23 cellular contexts compared by ENCODE assay signal in the genomic region with DNA sequence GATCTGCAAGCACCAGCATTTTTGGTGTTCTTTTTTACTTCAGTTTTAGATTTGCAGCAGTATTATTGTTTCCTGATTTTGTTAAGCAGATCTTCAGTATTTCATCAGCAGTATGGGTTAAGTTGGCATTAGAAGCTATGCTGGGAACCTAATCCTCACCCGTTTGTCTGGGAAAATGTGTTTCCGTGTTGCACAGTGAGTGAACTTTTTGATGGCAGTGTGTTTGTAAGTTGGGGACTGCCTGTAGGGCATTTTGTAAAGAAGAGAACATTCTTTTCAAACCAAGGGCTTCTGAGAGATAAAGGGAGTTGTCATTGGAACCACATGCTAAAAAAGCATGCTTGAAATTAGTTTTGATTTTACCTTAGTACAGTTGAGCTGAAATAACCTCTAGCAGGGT. TPM values are rescaled to one million over a fixed set of nuclear protein-coding genes. Genes with fewer than 3 reads are reported as not detected.
DNase-seq lines count a peak whose midpoint lies in the region; ATAC-seq, FAIRE-seq and TF ChIP-seq lines count a peak whose summit lies in the region.
"Had no signal": no experiment of that assay in that cellular context is flagged by ENCODE, and none has a peak within 500 bp of the region (broad histone marks: within the 10 kb centered on the region; RNA-seq: fewer than 3 reads in every experiment).

No MANE protein-coding gene starts in this region.

- no peak overlapping the region for H3K9ac ChIP-seq in SK-N-MC (ENCODE audit: insufficient read length)
- no peak overlapping the region for H3K9ac ChIP-seq in endothelial cell of umbilical vein (replicated peaks; ENCODE audit: extremely low read depth, insufficient read depth, low read length)

- POLR2A ChIA-PET in endothelial cell of umbilical vein (lab: Charles Lee): no interaction called here
- POLR2A ChIA-PET in naive thymus-derived CD4-positive, alpha-beta T cell (lab: Charles Lee): no interaction called here

- peaks cover 29% of the 10 kb centered on the region for H3K36me3 Mint-ChIP-seq in activated T-cell treated with anti-CD3 and anti-CD28 coated beads, Interleukin-2, amount 50 U/mL, for 24 hours (ENCODE audit: low read depth)
- peaks cover 22 to 36% of the 10 kb centered on the region in 2 donors for H3K36me3 Mint-ChIP-seq in stimulated activated naive B cell treated with anti-CD40 and anti-IgM and Interleukin-4, amounts not matched to agents 10 μg/mL and 1 μg/mL and 100 μg/mL, for 72 hours
- peaks cover 0 to 5% (median 0%) of the 10 kb centered on the region in 5 donors for H3K36me3 Mint-ChIP-seq in naive thymus-derived CD4-positive, alpha-beta T cell
- H3K36me3 Mint-ChIP-seq: CD8-positive, alpha-beta memory T cell had no signal

- dilution Hi-C loops in endothelial cell of umbilical vein (cut with MboI; ENCODE audit: extremely low pct_ligation_motif_present, low sequenced_read_pairs): no loop called here

- H3K27ac ChIP-seq in SK-N-MC: peak overlapping the region; percentile 87
- H3K27ac ChIP-seq in endothelial cell of umbilical vein (ENCODE audit: insufficient read depth, low read depth, low read length): no peak overlapping the region
- H3K27ac ChIP-seq in naive thymus-derived CD4-positive, alpha-beta T cell (ENCODE audit: low read depth, low read length): no peak overlapping the region
- H3K27ac ChIP-seq: 22Rv1, C4-2B had no signal

- FAIRE-seq in endothelial cell of umbilical vein (lab: Jason Lieb, UNC): peak; percentile 4
- FAIRE-seq: HepG2, K562 had no signal

- H3K4me1 ChIP-seq in endothelial cell of umbilical vein (ENCODE audit: control insufficient read depth, extremely low read depth, insufficient read depth, low read length): no peaks in the 10 kb centered on the region
- no peaks in the 10 kb centered on the region for H3K4me1 ChIP-seq in naive thymus-derived CD4-positive, alpha-beta T cell (ENCODE audit: control insufficient read depth in 2 of 2, insufficient read depth in 2 of 2, low read length in 2 of 2)

- no peak for TF ChIP-seq CTCF in endothelial cell of umbilical vein (IDR thresholded peaks at IDR 0.05; ENCODE audit: extremely low read depth in 1 of 2, insufficient read depth in 1 of 2, low read depth in 1 of 2, low read length in 2 of 2)

- no peak overlapping the region for H3K4me3 Mint-ChIP-seq in activated T-cell treated with anti-CD3 and anti-CD28 coated beads, Interleukin-2, amount 50 U/mL, for 24 hours
- no peak overlapping the region for H3K4me3 Mint-ChIP-seq in stimulated activated naive B cell treated with anti-CD40 and anti-IgM and Interleukin-4, amounts not matched to agents 10 μg/mL and 1 μg/mL and 100 μg/mL, for 72 hours
- no peak overlapping the region for H3K4me3 Mint-ChIP-seq in naive thymus-derived CD4-positive, alpha-beta T cell
- H3K4me3 Mint-ChIP-seq: CD8-positive, alpha-beta memory T cell had no signal

- H3K9me3 ChIP-seq in SK-N-MC (ENCODE audit: low read depth, low read length) (peaks cover 2% of the 10 kb centered on the region; the same call in 1 of the 2 replicates), endothelial cell of umbilical vein (replicated peaks; ENCODE audit: control insufficient read depth, insufficient read depth, low read length) (no peaks in the 10 kb centered on the region)
- H3K9me3 ChIP-seq in naive thymus-derived CD4-positive, alpha-beta T cell (ENCODE audit: control insufficient read depth in 2 of 3, low read length in 3 of 3): no peaks in the 10 kb centered on the region

- no peak overlapping the region for H2AFZ ChIP-seq in endothelial cell of umbilical vein (ENCODE audit: low read depth, low read length)

- H3K4me3 ChIP-seq in SK-N-MC: peak overlapping the region; percentile 40
- H3K4me3 ChIP-seq in endothelial cell of umbilical vein (replicated peaks in 1 of 3; ENCODE audit: insufficient read depth in 1 of 3, low read depth in 1 of 3, low read length in 3 of 3): no peak overlapping the region
- H3K4me3 ChIP-seq in naive thymus-derived CD4-positive, alpha-beta T cell (ENCODE audit: low read length): no peak overlapping the region
- H3K4me3 ChIP-seq: K562 had no signal

- no peaks in the 10 kb centered on the region for H3K9me1 ChIP-seq in endothelial cell of umbilical vein (replicated peaks; ENCODE audit: control insufficient read depth, extremely low read depth, insufficient read depth, low read length)

- intact Hi-C loops in endothelial cell of umbilical vein (cut with micrococcal nuclease): no loop called here
- intact Hi-C loops in naive thymus-derived CD4-positive, alpha-beta T cell (cut with micrococcal nuclease): no loop called here

- H3K27me3 ChIP-seq in endothelial cell of umbilical vein (ENCODE audit: control insufficient read depth in 2 of 2, insufficient read depth in 2 of 2, low read length in 2 of 2): no peaks in the 10 kb centered on the region
- no peaks in the 10 kb centered on the region for H3K27me3 ChIP-seq in naive thymus-derived CD4-positive, alpha-beta T cell (ENCODE audit: control insufficient read depth in 2 of 2, insufficient read depth in 2 of 2, low read length in 2 of 2)

- peak overlapping the region; percentile 19 for H3K27ac Mint-ChIP-seq in activated T-cell treated with anti-CD3 and anti-CD28 coated beads, Interleukin-2, amount 50 U/mL, for 24 hours
- H3K27ac Mint-ChIP-seq in stimulated activated naive B cell treated with anti-CD40 and anti-IgM and Interleukin-4, amounts not matched to agents 10 μg/mL and 1 μg/mL and 100 μg/mL, for 72 hours: no peak overlapping the region
- H3K27ac Mint-ChIP-seq in naive thymus-derived CD4-positive, alpha-beta T cell: no peak overlapping the region
- H3K27ac Mint-ChIP-seq: CD8-positive, alpha-beta memory T cell had no signal

- no peaks in the 10 kb centered on the region for H3K9me3 Mint-ChIP-seq in activated T-cell treated with anti-CD3 and anti-CD28 coated beads, Interleukin-2, amount 50 U/mL, for 24 hours
- peaks cover 0 to 5% of the 10 kb centered on the region in 2 donors for H3K9me3 Mint-ChIP-seq in stimulated activated naive B cell treated with anti-CD40 and anti-IgM and Interleukin-4, amounts not matched to agents 10 μg/mL and 1 μg/mL and 100 μg/mL, for 72 hours
- H3K9me3 Mint-ChIP-seq in naive thymus-derived CD4-positive, alpha-beta T cell: no peaks in the 10 kb centered on the region
- H3K9me3 Mint-ChIP-seq: CD8-positive, alpha-beta memory T cell had no signal

- CTCF ChIA-PET in endothelial cell of umbilical vein (lab: Charles Lee): interaction anchor here (1.1 kb wide), 1 partner anchor 24 kb away, joined by 3 read pairs; no protein-coding TSS in a partner anchor
- CTCF ChIA-PET in naive thymus-derived CD4-positive, alpha-beta T cell (lab: Charles Lee): no interaction called here

- peaks cover 96% of the 10 kb centered on the region for H3K79me2 ChIP-seq in endothelial cell of umbilical vein (ENCODE audit: control insufficient read depth, insufficient read depth, low read length)

- H3K36me3 ChIP-seq in SK-N-MC (ENCODE audit: insufficient read depth, low read length) (peaks cover 22% of the 10 kb centered on the region), endothelial cell of umbilical vein (ENCODE audit: control insufficient read depth in 2 of 2, extremely low read depth in 1 of 2, insufficient read depth in 2 of 2, low read length in 2 of 2) (no peaks in the 10 kb centered on the region)
- no peaks in the 10 kb centered on the region for H3K36me3 ChIP-seq in naive thymus-derived CD4-positive, alpha-beta T cell (ENCODE audit: control insufficient read depth in 2 of 3, insufficient read depth in 3 of 3, low read length in 3 of 3)

- H4K20me1 ChIP-seq in endothelial cell of umbilical vein (replicated peaks; ENCODE audit: control insufficient read depth, extremely low read depth, insufficient read depth, low read length): no peaks in the 10 kb centered on the region

- ATAC-seq in stimulated activated naive B cell treated with anti-CD40 and anti-IgM and Interleukin-4, amounts not matched to agents 10 μg/mL and 1 μg/mL and 100 μg/mL, for 72 hours (replicated peaks): no peak
- ATAC-seq in naive thymus-derived CD4-positive, alpha-beta T cell: no peak
- ATAC-seq: HepG2, K562 had no signal

- no TSS peak for BruUV-seq in endothelial cell of umbilical vein (replicated peaks; lab: Mats Ljungman, UMichigan)

- H3K27me3 Mint-ChIP-seq in activated T-cell treated with anti-CD3 and anti-CD28 coated beads, Interleukin-2, amount 50 U/mL, for 24 hours: no peaks in the 10 kb centered on the region
- H3K27me3 Mint-ChIP-seq in stimulated activated naive B cell treated with anti-CD40 and anti-IgM and Interleukin-4, amounts not matched to agents 10 μg/mL and 1 μg/mL and 100 μg/mL, for 72 hours: no peaks in the 10 kb centered on the region
- H3K27me3 Mint-ChIP-seq in naive thymus-derived CD4-positive, alpha-beta T cell: no peaks in the 10 kb centered on the region
- H3K27me3 Mint-ChIP-seq: CD8-positive, alpha-beta memory T cell had no signal

- DNase-seq in activated T-cell treated with anti-CD3 and anti-CD28 coated beads, Interleukin-2, amount 50 U/mL, for 24 hours: no peak
- DNase-seq in activated T-cell treated with anti-CD3 and anti-CD28 coated beads for 4 hours: no peak
- DNase-seq in SK-N-MC (ENCODE audit: low read depth, low spot score): peak; percentile 30
- DNase-seq in endothelial cell of umbilical vein (ENCODE audit: low read depth, low spot score): no peak
- DNase-seq in stimulated activated naive B cell treated with anti-CD40 and anti-IgM and Interleukin-4, amounts not matched to agents 10 μg/mL and 1 μg/mL and 100 μg/mL, for 72 hours: no peak
- DNase-seq in naive thymus-derived CD4-positive, alpha-beta T cell: no peak
- DNase-seq in NCI-H1436 (lab: John Stamatoyannopoulos, UW): no peak
- no peak for DNase-seq in NCI-H1092 (lab: John Stamatoyannopoulos, UW)
- DNase-seq: AML-193; Calu3; CD8-positive, alpha-beta memory T cell; EL; GF-D8; NCI-H1092 treated with DMSO at 0.1 percent for 48 hours; NCI-H146; NCI-H2029; NCI-H226; NCI-H510A treated with DMSO at 0.1 percent for 48 hours; NCI-H748 treated with DMSO at 0.1 percent for 48 hours had no signal

- peaks cover 21% of the 10 kb centered on the region for H3K4me1 Mint-ChIP-seq in activated T-cell treated with anti-CD3 and anti-CD28 coated beads, Interleukin-2, amount 50 U/mL, for 24 hours (ENCODE audit: low read depth)
- peaks cover 15 to 31% of the 10 kb centered on the region in 2 donors for H3K4me1 Mint-ChIP-seq in stimulated activated naive B cell treated with anti-CD40 and anti-IgM and Interleukin-4, amounts not matched to agents 10 μg/mL and 1 μg/mL and 100 μg/mL, for 72 hours
- peaks cover 0 to 30% (median 0%) of the 10 kb centered on the region in 7 donors for H3K4me1 Mint-ChIP-seq in naive thymus-derived CD4-positive, alpha-beta T cell

- H3K4me2 ChIP-seq in endothelial cell of umbilical vein (ENCODE audit: insufficient read depth, low read length): no peak overlapping the region

- no peak for TF ChIP-seq POLR2A in endothelial cell of umbilical vein (IDR thresholded peaks at IDR 0.05; ENCODE audit: low read depth, low read length)

RNA-seq across cellular contexts. Expression of a gene that starts 35.9 kb away (rescaled TPM):
- 62.3 and 68.4 TPM in 2 replicates for total RNA-seq in endothelial cell of umbilical vein
- 74.7 and 84.7 TPM in 2 replicates for polyA plus RNA-seq in endothelial cell of umbilical vein
- polyA plus RNA-seq in endothelial cell of umbilical vein (2011; cell fraction: cytosol; rRNA removed): 82.8 and 96.1 TPM in 2 replicates
- 63.9 and 73.7 TPM in 2 replicates for polyA plus RNA-seq in endothelial cell of umbilical vein (2011; cell fraction: nucleus; rRNA removed)
- 55.9 and 60.3 TPM in 2 replicates for polyA plus RNA-seq in endothelial cell of umbilical vein (2012)
- polyA minus RNA-seq in endothelial cell of umbilical vein: 80.5 and 96.6 TPM in 2 replicates
- 100.0 TPM for polyA minus RNA-seq in endothelial cell of umbilical vein (2011; cell fraction: cytosol; rRNA and poly(A)+ RNA removed)
- polyA minus RNA-seq in endothelial cell of umbilical vein (2011; cell fraction: nucleus; rRNA and poly(A)+ RNA removed): 40.4 and 53.0 TPM in 2 replicates
- total RNA-seq in naive thymus-derived CD4-positive, alpha-beta T cell: 10 to 100 TPM in 1 of 5 experiments, 1 to 10 TPM in 2, under 1 TPM in 2; 0.89 to 32.7 (median 1.2) TPM
- polyA plus RNA-seq in naive thymus-derived CD4-positive, alpha-beta T cell: 1 to 10 TPM; 1.0 to 1.2 TPM
